In the genomic region with DNA sequence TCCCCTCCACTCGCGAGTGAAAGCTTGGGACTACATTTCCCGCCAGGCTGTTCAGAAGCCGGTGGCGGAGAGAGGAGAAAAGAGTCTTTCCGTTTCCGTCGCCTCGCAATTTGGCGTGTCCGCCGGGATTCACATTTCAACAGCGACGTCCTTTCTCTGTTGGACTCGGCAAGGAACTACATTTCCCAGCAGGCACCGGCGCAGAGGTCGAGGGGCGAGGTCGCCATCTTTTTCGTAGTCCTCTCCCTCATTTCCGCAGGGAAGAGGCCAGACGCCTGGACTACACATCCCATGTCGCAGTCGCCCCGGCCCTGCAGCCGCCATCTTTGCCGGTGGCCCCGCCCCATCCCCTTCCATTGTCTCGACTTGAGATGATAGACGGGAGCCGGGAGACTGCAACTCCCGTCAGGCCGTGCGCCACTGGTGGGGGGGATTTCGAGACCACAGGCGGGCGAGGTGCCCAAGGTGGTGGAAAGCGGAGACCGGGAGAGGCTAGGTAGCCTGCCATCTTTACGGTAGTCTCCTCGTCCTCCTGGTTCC, we compare ENCODE assay signal across 8 cellular contexts. TPM values are rescaled to one million over a fixed set of nuclear protein-coding genes. Genes with fewer than 3 reads are reported as not detected.
DNase-seq lines count a peak whose midpoint lies in the region; ATAC-seq and TF ChIP-seq lines count a peak whose summit lies in the region.

No MANE protein-coding gene starts in this region.

- H2AFZ ChIP-seq in PC-9 = peak overlapping the region; percentile 80

- H3K4me1 ChIP-seq in PC-9 (replicated peaks; ENCODE audit: insufficient read depth) = no peaks in the 10 kb centered on the region; the same call in 1 of the 2 replicates
- peaks cover 1 to 3% of the 10 kb centered on the region in 2 donors for H3K4me1 ChIP-seq in esophagus (ENCODE audit: control insufficient read depth in 2 of 2, insufficient read depth in 2 of 2, low read length in 1 of 2)
- peaks cover 12% of the 10 kb centered on the region for H3K4me1 ChIP-seq in mucosa of stomach (ENCODE audit: control insufficient read depth, insufficient read depth, low read length)

- H3K36me3 ChIP-seq in PC-9 (ENCODE audit: low read depth) (peaks cover 10% of the 10 kb centered on the region; the same call in 1 of the 2 replicates), esophagus (ENCODE audit: control insufficient read depth in 2 of 2, insufficient read depth in 2 of 2, low read length in 1 of 2) (peaks cover 0 to 4% of the 10 kb centered on the region in 2 donors), mucosa of stomach (ENCODE audit: control insufficient read depth, insufficient read depth, low read length) (no peaks in the 10 kb centered on the region)

- peak; percentile 99 for DNase-seq in DMS 273 treated with DMSO at 0.1 percent for 48 hours (lab: John Stamatoyannopoulos, UW)
- DNase-seq in KBM-7 = peak; percentile 100
- DNase-seq in PC-9 = peak; percentile 99 to 100
- DNase-seq in activated T-cell treated with anti-CD3 and anti-CD28 coated beads, Interleukin-2, amount 50 U/mL, for 48 hours = peak; percentile 100
- peak; percentile 99 for DNase-seq in stimulated activated CD8-positive, alpha-beta memory T cell treated with anti-CD3 and anti-CD28 coated beads, Interleukin-4, amount 100 ng/mL, for 48 hours

- CTCF ChIA-PET in PC-9 (lab: Charles Lee) = no interaction called here

- peak overlapping the region; percentile 64 for H3K9ac ChIP-seq in mucosa of stomach (ENCODE audit: low read length)

- H3K4me2 ChIP-seq in PC-9 = peak overlapping the region; percentile 75

- peaks cover 7% of the 10 kb centered on the region; the same call in 1 of the 2 replicates for H3F3A ChIP-seq in PC-9 (ENCODE audit: insufficient read depth, low read depth)

- TF ChIP-seq CTCF in PC-9 (conservative IDR thresholded peaks at IDR 0.05) = no peak

- TSS peak; percentile 66 for BruUV-seq in PC-9 (replicated peaks; lab: Mats Ljungman, UMichigan)

- POLR2A ChIA-PET in PC-9 (lab: Charles Lee; ENCODE audit: unreplicated experiment) = no interaction called here

- peaks cover 11% of the 10 kb centered on the region for H4K20me1 ChIP-seq in PC-9 (ENCODE audit: insufficient read depth)

- H3K27ac ChIP-seq in PC-9 = peak overlapping the region; percentile 90
- peak overlapping the region; percentile 97 to 99 for H3K27ac ChIP-seq in esophagus (ENCODE audit: low read depth in 2 of 2, low read length in 1 of 2)

- H3K9me3 ChIP-seq in PC-9 (ENCODE audit: insufficient read depth, low read depth) = peaks cover 5% of the 10 kb centered on the region; the same call in 1 of the 2 replicates
- H3K9me3 ChIP-seq in esophagus (ENCODE audit: control insufficient read depth in 2 of 2, insufficient read depth in 1 of 2, low read depth in 1 of 2, low read length in 1 of 2) = no peaks in the 10 kb centered on the region
- H3K9me3 ChIP-seq in mucosa of stomach (ENCODE audit: control insufficient read depth, low read length) = no peaks in the 10 kb centered on the region

- in situ Hi-C loops in KBM-7 (cut with MboI; ENCODE audit: low pct_unique_long_range_greater_than_20kb, low sequenced_read_pairs) = no loop called here

- intact Hi-C loops in PC-9 (cut with micrococcal nuclease; ENCODE audit: unreplicated experiment) = loop anchor here (1.0 to 2.0 kb wide), 5 partner anchors 26 to 224 kb away; partner anchors contain the start of genes CTF1 and PHKG2

- H3K79me2 ChIP-seq in PC-9 (ENCODE audit: low read depth) = peaks cover 16% of the 10 kb centered on the region

- ATAC-seq in GM21723 (IDR thresholded peaks at IDR 0.05; ENCODE audit: unreplicated experiment) = peak; percentile 72

- no peaks in the 10 kb centered on the region for H3K9me2 ChIP-seq in PC-9 (ENCODE audit: insufficient read depth)

- no peaks in the 10 kb centered on the region for H3K27me3 ChIP-seq in PC-9 (ENCODE audit: insufficient read depth, low read depth)
- no peaks in the 10 kb centered on the region for H3K27me3 ChIP-seq in esophagus (ENCODE audit: control insufficient read depth in 1 of 2, insufficient read depth in 2 of 2, low read length in 2 of 2)
- no peaks in the 10 kb centered on the region for H3K27me3 ChIP-seq in mucosa of stomach (ENCODE audit: control insufficient read depth, insufficient read depth, low read length)

- WGBS in esophagus, 2 donors = 0% methylated on average over 42 of the region's 42 CpGs

- peak overlapping the region; percentile 83 for H3K4me3 ChIP-seq in PC-9
- H3K4me3 ChIP-seq in esophagus (ENCODE audit: low read depth in 1 of 2, low read length in 2 of 2) = peak overlapping the region; percentile 60 to 78
- peak overlapping the region; percentile 78 for H3K4me3 ChIP-seq in mucosa of stomach (ENCODE audit: low read length)

RNA-seq across cellular contexts. Expression of gene FBXL19, which starts 0.9 kb away (rescaled TPM):
- 70.8 and 72.7 TPM in 2 replicates for total RNA-seq in PC-9 (2021)
- 10 to 100 TPM; 10.7 to 35.6 TPM for polyA plus RNA-seq in esophagus

RNA-seq across cellular contexts. Expression of gene CTF1, which starts 26.1 kb away (rescaled TPM):
- 11.6 and 17.0 TPM in 2 replicates for total RNA-seq in PC-9 (2021)
- polyA plus RNA-seq in esophagus = 1 to 10 TPM; 2.2 to 3.3 TPM

RNA-seq across cellular contexts. Expression of gene ORAI3, which starts 26.4 kb away (rescaled TPM):
- 40.7 and 43.5 TPM in 2 replicates for total RNA-seq in PC-9 (2021)
- 10 to 100 TPM in 1 of 2 donors, 1 to 10 TPM in 1; 8.5 to 11.6 TPM for polyA plus RNA-seq in esophagus

RNA-seq across cellular contexts. Expression of gene BCL7C, which starts 28.6 kb away (rescaled TPM):
- total RNA-seq in PC-9 (2021) = 59.3 and 66.9 TPM in 2 replicates
- polyA plus RNA-seq in esophagus = 10 to 100 TPM; 21.8 to 33.9 TPM

RNA-seq across cellular contexts. Expression of gene SETD1A, which starts 35.1 kb away (rescaled TPM):
- 29.6 and 33.2 TPM in 2 replicates for total RNA-seq in PC-9 (2021)
- 1 to 10 TPM; 6.8 to 9.6 TPM for polyA plus RNA-seq in esophagus

Comparison
In these comparisons a context has a peak if more than half of its experiments do, and no peak if none do; other contexts are left out.
1. Peak in every context shown above with its lines: DNase-seq, ATAC-seq, H3K4me3 ChIP-seq and H3K27ac ChIP-seq.